Comparison of ENCODE assay signal across 8 cellular contexts in the genomic region with DNA sequence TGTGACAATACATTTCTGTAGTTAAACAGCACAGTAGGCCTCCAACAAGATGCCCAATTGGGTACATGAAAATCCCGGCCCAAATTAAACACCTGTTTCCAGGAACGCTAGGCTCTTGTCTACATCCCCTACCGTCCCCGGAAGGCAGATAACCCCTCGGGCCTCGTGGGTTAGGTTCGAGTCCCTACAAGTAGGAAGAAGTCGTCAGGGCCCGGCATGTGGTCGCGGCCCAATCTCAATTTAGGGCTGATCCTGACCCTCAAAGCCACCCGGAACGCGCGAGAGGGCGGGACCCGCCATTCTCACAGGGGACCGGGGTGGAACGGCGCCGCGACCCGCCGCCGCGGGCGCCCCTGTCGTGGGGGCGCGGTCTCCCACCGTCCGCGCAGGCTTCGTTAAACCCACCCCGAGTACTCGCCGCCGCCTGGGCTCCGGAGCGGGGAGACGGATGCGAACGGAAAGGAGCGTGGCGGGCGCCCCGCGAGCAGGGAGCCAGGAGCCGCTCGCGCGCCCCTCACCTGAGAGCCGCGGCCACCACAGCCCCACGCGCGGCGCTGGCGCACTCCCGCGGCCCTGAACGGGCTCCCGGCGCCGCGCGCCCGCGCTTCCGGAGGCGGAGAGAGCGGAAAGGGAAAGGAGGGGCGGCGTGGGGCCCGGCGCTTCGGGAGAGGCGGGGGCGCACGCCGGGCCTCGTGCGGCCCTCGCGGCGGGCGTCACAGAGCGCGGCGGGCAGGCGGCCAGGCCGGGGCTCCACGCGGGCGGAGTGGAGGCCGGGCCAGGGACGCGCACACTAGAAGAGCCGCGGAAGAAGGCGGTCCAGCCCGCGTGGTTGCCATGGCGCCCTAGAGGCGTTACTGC. TPM values are rescaled to one million over a fixed set of nuclear protein-coding genes. Genes with fewer than 3 reads are reported as not detected.
DNase-seq lines count a peak whose midpoint lies in the region; ATAC-seq, FAIRE-seq and TF ChIP-seq lines count a peak whose summit lies in the region.

TSS of gene CFAP97 (minus strand) at position 621 of the 858 bp plus-strand sequence. CDS start 12,804 bp downstream, outside the sequence.

- BruUV-seq in HepG2 (replicated peaks; lab: Mats Ljungman, UMichigan), result no TSS peak

- CTCF ChIA-PET in HepG2 (lab: Yijun Ruan, JAX; ENCODE audit: low intra/inter-chr PET ratio, low total read pairs), result no interaction called here

- peak; percentile 37 for ATAC-seq in GM18870 (IDR thresholded peaks at IDR 0.05; ENCODE audit: unreplicated experiment)
- ATAC-seq in HG03108 (IDR thresholded peaks at IDR 0.05; ENCODE audit: unreplicated experiment), result peak; percentile 63
- peak; percentile 73 for ATAC-seq in HepG2

- H2AFZ ChIP-seq in HepG2 (ENCODE audit: low read length), result no peak within 1 kb of the TSS

- POLR2A ChIA-PET in HepG2 (lab: Yijun Ruan, JAX), result interaction anchor here (1.5 kb wide), 1 partner anchor 13 kb away, joined by 3 read pairs; no protein-coding TSS in a partner anchor

- no peak for TF ChIP-seq CTCF in AG10803 (conservative IDR thresholded peaks at IDR 0.05; ENCODE audit: low read length)
- no peak for TF ChIP-seq CTCF in HepG2 (CRISPR knock-in tag; IDR thresholded peaks at IDR 0.05)

- TF ChIP-seq RAD21 in HepG2 (CRISPR knock-in tag; IDR thresholded peaks at IDR 0.05), result no peak; the same call in 1 of the 2 replicates

- intact Hi-C loops in dendritic cell treated with granulocyte-macrophage colony-stimulating factor and Interleukin-4, amounts not matched to agents 40 ng/mL and 50 ng/mL, for 4 days (cut with micrococcal nuclease), result loop anchor here (5.0 to 10.0 kb wide), 5 partner anchors 191 to 861 kb away; partner anchors contain the start of genes ANKRD37, CCDC110, LRP2BP and TLR3
- intact Hi-C loops in HepG2 (cut with micrococcal nuclease; ENCODE audit: unreplicated experiment), result loop anchor here (5.0 kb wide), 2 partner anchors 61 to 194 kb away; partner anchors contain the start of genes ANKRD37, LRP2BP and SLC25A4

- H3K4me3 ChIP-seq in AG10803 (ENCODE audit: low read length) (peak within 1 kb of the TSS; percentile 72), HepG2 (replicated peaks in 1 of 3; ENCODE audit: insufficient read depth in 1 of 3, low read depth in 2 of 3, low read length in 3 of 3) (peak within 1 kb of the TSS; percentile 66 to 82 (median 73))

- WGBS in HepG2 (ENCODE audit: low lambda C conversion rate), result 0% methylated on average over 13 of the region's 105 CpGs

- H3K9ac ChIP-seq in HepG2 (ENCODE audit: insufficient read depth, low read depth, low read length), result peak within 1 kb of the TSS; percentile 97

- H3K27me3 Mint-ChIP-seq in dendritic cell treated with granulocyte-macrophage colony-stimulating factor and Interleukin-4, amounts not matched to agents 40 ng/mL and 50 ng/mL, for 4 days, result peaks cover 22% of the 10 kb centered on the region

- DNase-seq in AG10803 (ENCODE audit: low read depth), result peak; percentile 90
- DNase-seq in NCI-H510A treated with DMSO at 0.1 percent for 48 hours (lab: John Stamatoyannopoulos, UW), result peak; percentile 29
- DNase-seq in activated CD4-positive, alpha-beta T cell treated with anti-CD3 and anti-CD28 coated beads, Interleukin-2, amount 50 U/mL, for 24 hours (ENCODE audit: low read depth in 1 of 2, low spot score in 1 of 2), result peak; percentile 63 to 70
- peak; percentile 65 for DNase-seq in HepG2 (ENCODE audit: low spot score)
- peak; percentile 81 for DNase-seq in stimulated activated CD4-positive, alpha-beta T cell treated with anti-CD3 and anti-CD28 coated beads, Interleukin-2, amount 100 ng/mL, for 4 hours (ENCODE audit: low read depth)

- no peaks in the 10 kb centered on the region for H3K27me3 ChIP-seq in HepG2 (ENCODE audit: control insufficient read depth in 1 of 2, insufficient read depth in 2 of 2, low read length in 2 of 2)

- no peaks in the 10 kb centered on the region for H3K36me3 Mint-ChIP-seq in dendritic cell treated with granulocyte-macrophage colony-stimulating factor and Interleukin-4, amounts not matched to agents 40 ng/mL and 50 ng/mL, for 4 days (ENCODE audit: low read depth)

- H3K79me2 ChIP-seq in HepG2 (ENCODE audit: insufficient read depth, low read length), result peaks cover 42% of the 10 kb centered on the region

- H3K9me3 Mint-ChIP-seq in dendritic cell treated with granulocyte-macrophage colony-stimulating factor and Interleukin-4, amounts not matched to agents 40 ng/mL and 50 ng/mL, for 4 days, result no peaks in the 10 kb centered on the region

- peak within 1 kb of the TSS; percentile 96 for H3K27ac ChIP-seq in HepG2 (ENCODE audit: extremely low read length, insufficient read depth, low read length)

- H3K4me1 Mint-ChIP-seq in dendritic cell treated with granulocyte-macrophage colony-stimulating factor and Interleukin-4, amounts not matched to agents 40 ng/mL and 50 ng/mL, for 4 days (ENCODE audit: low read depth), result peaks cover 39% of the 10 kb centered on the region

- H3K9me3 ChIP-seq in HepG2 (ENCODE audit: low read length), result no peaks in the 10 kb centered on the region

- H3K4me1 ChIP-seq in HepG2 (ENCODE audit: insufficient read depth, low read length), result peaks cover 54% of the 10 kb centered on the region

- FAIRE-seq in HepG2 (lab: Jason Lieb, UNC), result no peak

- H3K4me2 ChIP-seq in HepG2 (ENCODE audit: low read depth, low read length), result peak within 1 kb of the TSS; percentile 98

- H4K20me1 ChIP-seq in HepG2 (ENCODE audit: insufficient read depth, low read length), result no peaks in the 10 kb centered on the region

- TF ChIP-seq EP300 in HepG2 (IDR thresholded peaks at IDR 0.05; ENCODE audit: low read depth in 2 of 2, low read length in 2 of 2) (peak in 1 of 2 experiments; percentile 35; a peak in 1 of 4 replicates), HepG2 (CRISPR knock-in tag; IDR thresholded peaks at IDR 0.05; ENCODE audit: borderline replicate concordance) (no peak)

- TF ChIP-seq POLR2A in HepG2 (IDR thresholded peaks at IDR 0.05; ENCODE audit: insufficient read depth in 1 of 2, low read depth in 2 of 2, low read length in 2 of 2), result peak in 1 of 2 experiments; percentile 34; a peak in 1 of 4 replicates

- peaks cover 0 to 5% of the 10 kb centered on the region in 2 experiments; a peak in 1 of 5 replicates for H3K36me3 ChIP-seq in HepG2 (replicated peaks in 1 of 2; ENCODE audit: control insufficient read depth in 1 of 2, insufficient read depth in 2 of 2, low read length in 2 of 2)

- H3K4me3 Mint-ChIP-seq in dendritic cell treated with granulocyte-macrophage colony-stimulating factor and Interleukin-4, amounts not matched to agents 40 ng/mL and 50 ng/mL, for 4 days, result peak within 1 kb of the TSS; percentile 84

- H3K27ac Mint-ChIP-seq in dendritic cell treated with granulocyte-macrophage colony-stimulating factor and Interleukin-4, amounts not matched to agents 40 ng/mL and 50 ng/mL, for 4 days, result peak within 1 kb of the TSS; percentile 83

- in situ Hi-C loops in HepG2 (cut with HindIII; ENCODE audit: extremely low pct_ligation_motif_present, low pct_unique_long_range_greater_than_20kb), result no loop called here

TF ChIP-seq in HepG2, 621 proteins besides CTCF, POLR2A, EP300 and RAD21 (continues in another document):
- TF ChIP-seq CCDC6 (CRISPR knock-in tag; IDR thresholded peaks at IDR 0.05) (peak; percentile 90; the same call in 1 of the 2 replicates), SIN3B (IDR thresholded peaks at IDR 0.05; ENCODE audit: low read length) (no peak), ZNF230 (CRISPR knock-in tag; IDR thresholded peaks at IDR 0.05) (no peak), ZNF367 (CRISPR knock-in tag; IDR thresholded peaks at IDR 0.05; ENCODE audit: borderline replicate concordance) (peak; percentile 40; the same call in 1 of the 2 replicates), NR1H2 (CRISPR knock-in tag; IDR thresholded peaks at IDR 0.05; ENCODE audit: borderline replicate concordance, low read depth) (peak; percentile 15; the same call in 1 of the 2 replicates), CBX1 (IDR thresholded peaks at IDR 0.05; ENCODE audit: low read depth) (no peak), ISX (CRISPR knock-in tag; conservative IDR thresholded peaks at IDR 0.05) (no peak), ZNF235 (CRISPR knock-in tag; IDR thresholded peaks at IDR 0.05; ENCODE audit: borderline replicate concordance) (peak; percentile 27; the same call in 1 of the 2 replicates), BRD4 (CRISPR knock-in tag; IDR thresholded peaks at IDR 0.05) (peak; percentile 54; the same call in 1 of the 2 replicates), FOSL1 (CRISPR knock-in tag; IDR thresholded peaks at IDR 0.05; ENCODE audit: borderline replicate concordance) (no peak), TRIM24 (CRISPR knock-in tag; IDR thresholded peaks at IDR 0.05) (no peak), ZC3H4 (CRISPR knock-in tag; IDR thresholded peaks at IDR 0.05; ENCODE audit: borderline replicate concordance) (peak; percentile 79; the same call in 1 of the 2 replicates), GFI1 (CRISPR knock-in tag; IDR thresholded peaks at IDR 0.05; ENCODE audit: borderline replicate concordance) (peak; percentile 49; the same call in 1 of the 2 replicates)

RNA-seq across cellular contexts. Expression of gene CFAP97, which starts in this region (rescaled TPM):
- 44.4 and 67.9 TPM in 2 replicates for total RNA-seq in HepG2 (2016; rRNA removed; fragmentation: Illumina TruSeq; extraction: Trizol)
- 10.4 and 12.7 TPM in 2 replicates for total RNA-seq in HepG2 (2016; cell fraction: cytosol; rRNA removed; fragmentation: Illumina TruSeq; extraction: Trizol; ENCODE audit: low read depth)
- total RNA-seq in HepG2 (2016; cell fraction: insoluble cytoplasmic fraction; rRNA removed; fragmentation: Illumina TruSeq; extraction: Trizol), result 44.5 and 66.3 TPM in 2 replicates
- total RNA-seq in HepG2 (2016; cell fraction: membrane; rRNA removed; fragmentation: Illumina TruSeq; extraction: Trizol), result 34.3 and 42.9 TPM in 2 replicates
- total RNA-seq in HepG2 (2016; cell fraction: nucleus; rRNA removed; fragmentation: Illumina TruSeq; extraction: Trizol), result 29.7 and 33.6 TPM in 2 replicates
- polyA plus RNA-seq in HepG2 (2011; rRNA removed), result 22.6 and 32.1 TPM in 2 replicates
- 11.1 and 19.6 TPM in 2 replicates for polyA plus RNA-seq in HepG2 (2011; cell fraction: cytosol; rRNA removed)
- polyA plus RNA-seq in HepG2 (2011; cell fraction: nucleus; rRNA removed), result 8.6 and 13.8 TPM in 2 replicates
- 26.2 and 40.6 TPM in 2 replicates for polyA plus RNA-seq in HepG2 (2012)
- 3.5 and 4.6 TPM in 2 replicates for polyA plus RNA-seq in HepG2 (2016; cell fraction: cytosol; fragmentation: Illumina TruSeq; extraction: Trizol; ENCODE audit: low read depth)
- 49.3 and 51.9 TPM in 2 replicates for polyA plus RNA-seq in HepG2 (2016; cell fraction: insoluble cytoplasmic fraction; fragmentation: Illumina TruSeq; extraction: Trizol; ENCODE audit: low read depth)
- polyA plus RNA-seq in HepG2 (2016; cell fraction: membrane; fragmentation: Illumina TruSeq; extraction: Trizol; ENCODE audit: low read depth), result 14.3 and 17.2 TPM in 2 replicates
- polyA plus RNA-seq in HepG2 (2016; cell fraction: nucleus; fragmentation: Illumina TruSeq; extraction: Trizol; ENCODE audit: insufficient read depth, low read depth), result 25.5 and 26.7 TPM in 2 replicates
- 9.1 and 15.6 TPM in 2 replicates for polyA minus RNA-seq in HepG2 (2011; rRNA and poly(A)+ RNA removed; ENCODE audit: low replicate concordance)
- polyA minus RNA-seq in HepG2 (2011; cell fraction: cytosol; rRNA and poly(A)+ RNA removed), result 25.9 and 35.6 TPM in 2 replicates
- polyA minus RNA-seq in HepG2 (2011; cell fraction: nucleus; rRNA and poly(A)+ RNA removed), result 51.6 and 68.6 TPM in 2 replicates

Comparison
In these comparisons a context has a peak if more than half of its experiments do, and no peak if none do; other contexts are left out.
1. Peak in every context shown above with its lines: DNase-seq, ATAC-seq, H3K4me3 ChIP-seq and H3K27ac ChIP-seq.
2. DNase-seq: peak in every context shown above with its lines; median percentile 90 in AG10803; 81 in stimulated activated CD4-positive, alpha-beta T cell treated with anti-CD3 and anti-CD28 coated beads, Interleukin-2, amount 100 ng/mL, for 4 hours; 66 in activated CD4-positive, alpha-beta T cell treated with anti-CD3 and anti-CD28 coated beads, Interleukin-2, amount 50 U/mL, for 24 hours; 65 in HepG2; 29 in NCI-H510A treated with DMSO at 0.1 percent for 48 hours.